In genomic region chr17:9290226-9290613, GRCh38 we compare ENCODE assay signal across 12 cellular contexts.
DNase-seq lines count a peak whose midpoint lies in the region; ATAC-seq and TF ChIP-seq lines count a peak whose summit lies in the region.
"Had no signal": no experiment of that assay in that cellular context is flagged by ENCODE, and none has a peak within 500 bp of the region (broad histone marks: within the 10 kb centered on the region; RNA-seq: fewer than 3 reads in every experiment).

No MANE protein-coding gene starts in this region.

- H3K9me2 ChIP-seq in Karpas-422 (replicated peaks; ENCODE audit: insufficient read depth, low read length) (no peaks in the 10 kb centered on the region), hepatocyte (replicated peaks; ENCODE audit: insufficient read depth) (no peaks in the 10 kb centered on the region)

- DNase-seq in stimulated activated CD4-positive, alpha-beta T cell treated with anti-CD3 and anti-CD28 coated beads, Interleukin-2, amount 100 ng/mL, for 4 hours (ENCODE audit: low read depth): peak; percentile 3
- no peak for DNase-seq in stimulated activated CD4-positive, alpha-beta T cell treated with anti-CD3 and anti-CD28 coated beads, Interleukin-2, amount 100 ng/mL, for 48 hours
- DNase-seq in T-helper 17 cell (no peak), ecto neural progenitor cell (ENCODE audit: low spot score) (peak; percentile 34), middle frontal gyrus (ENCODE audit: extremely low spot score, low spot score) (no peak), Karpas-422 (no peak), hepatocyte (ENCODE audit: low spot score) (no peak)
- DNase-seq: C1 segment of cervical spinal cord, kidney glomerular epithelial cell, MG63, NCI-H510A, psoas muscle had no signal

- H3K4me2 ChIP-seq in Karpas-422 (ENCODE audit: low read depth, low read length, poor library complexity, severe bottlenecking) (no peak overlapping the region), hepatocyte (no peak overlapping the region)

- peaks cover 38% of the 10 kb centered on the region for H3K4me1 Mint-ChIP-seq in T-helper 17 cell

- H3K4me1 ChIP-seq in Karpas-422 (ENCODE audit: low read length): peaks cover 5% of the 10 kb centered on the region
- peaks cover 7% of the 10 kb centered on the region for H3K4me1 ChIP-seq in hepatocyte (ENCODE audit: insufficient read depth)

- 94% methylated on average over 7 of the region's 7 CpGs for WGBS in hepatocyte (ENCODE audit: low lambda C conversion rate, missing lambda C conversion rate)

- H3K4me3 ChIP-seq in Karpas-422 (ENCODE audit: low read length): no peak overlapping the region
- H3K4me3 ChIP-seq in hepatocyte: no peak overlapping the region
- H3K4me3 ChIP-seq: MG63, psoas muscle had no signal

- H3K36me3 ChIP-seq in Karpas-422 (ENCODE audit: insufficient read depth, low read length) (no peaks in the 10 kb centered on the region), hepatocyte (replicated peaks; ENCODE audit: insufficient read depth, low read depth) (no peaks in the 10 kb centered on the region)
- H3K36me3 ChIP-seq: MG63 had no signal

- H3K27me3 ChIP-seq in Karpas-422 (ENCODE audit: low read length): no peaks in the 10 kb centered on the region
- H3K27me3 ChIP-seq in hepatocyte: no peaks in the 10 kb centered on the region
- H3K27me3 ChIP-seq: MG63 had no signal

- no peaks in the 10 kb centered on the region for H3K27me3 Mint-ChIP-seq in T-helper 17 cell

- H3K27ac Mint-ChIP-seq in T-helper 17 cell: peak overlapping the region; percentile 90

- H3K9me3 ChIP-seq in T-helper 17 cell (ENCODE audit: control insufficient read depth, low read length, poor library complexity, severe bottlenecking) (no peaks in the 10 kb centered on the region), Karpas-422 (ENCODE audit: low read length) (no peaks in the 10 kb centered on the region), hepatocyte (ENCODE audit: low read depth) (no peaks in the 10 kb centered on the region)
- H3K9me3 ChIP-seq: MG63, psoas muscle had no signal

- peak; percentile 12 for ATAC-seq in T-helper 17 cell
- ATAC-seq: psoas muscle had no signal

- no peak overlapping the region for H3K9ac ChIP-seq in Karpas-422 (ENCODE audit: low read length)

- H3K79me2 ChIP-seq in Karpas-422 (ENCODE audit: low read length): no peaks in the 10 kb centered on the region
- H3K79me2 ChIP-seq in hepatocyte: no peaks in the 10 kb centered on the region

- no peaks in the 10 kb centered on the region for H3K36me3 Mint-ChIP-seq in T-helper 17 cell (ENCODE audit: low read depth)

- H3K27ac ChIP-seq in Karpas-422 (ENCODE audit: low read length) (no peak overlapping the region), hepatocyte (no peak overlapping the region)
- H3K27ac ChIP-seq: psoas muscle had no signal

- peak overlapping the region; percentile 76 for H3K4me3 Mint-ChIP-seq in T-helper 17 cell

- no peak for TF ChIP-seq CTCF in hepatocyte (IDR thresholded peaks at IDR 0.05; ENCODE audit: poor library complexity)

- H4K20me1 ChIP-seq in Karpas-422 (ENCODE audit: insufficient read depth, low read depth, low read length): peaks cover 3% of the 10 kb centered on the region; the same call in 1 of the 2 replicates
- no peaks in the 10 kb centered on the region for H4K20me1 ChIP-seq in hepatocyte (ENCODE audit: insufficient read depth, poor library complexity, severe bottlenecking)

- H2AFZ ChIP-seq in Karpas-422 (ENCODE audit: low read length) (no peak overlapping the region), hepatocyte (no peak overlapping the region)

Comparison
In these comparisons a context has a peak if more than half of its experiments do, and no peak if none do; other contexts are left out.
1. DNase-seq: peak in stimulated activated CD4-positive, alpha-beta T cell treated with anti-CD3 and anti-CD28 coated beads, Interleukin-2, amount 100 ng/mL, for 4 hours (single experiment) and ecto neural progenitor cell (single experiment); none in stimulated activated CD4-positive, alpha-beta T cell treated with anti-CD3 and anti-CD28 coated beads, Interleukin-2, amount 100 ng/mL, for 48 hours (0 of 2), T-helper 17 cell (0 of 3), middle frontal gyrus (single experiment), Karpas-422 (single experiment) and hepatocyte (single experiment).